ENCODE assay signal across 32 cellular contexts in genomic region chr18:80077873-80078272, GRCh38.
"Had no signal": no experiment of that assay in that cellular context is flagged by ENCODE, and none has a peak within 500 bp of the region (broad histone marks: within the 10 kb centered on the region; RNA-seq: fewer than 3 reads in every experiment).

No MANE protein-coding gene starts in this region.

- H3K4me3 Mint-ChIP-seq: naive thymus-derived CD4-positive, alpha-beta T cell; natural killer cell; nephron; neural progenitor cell; stimulated activated memory B cell treated with anti-CD40 and anti-IgM and Interleukin-4, amounts not matched to agents 10 μg/mL and 1 μg/mL and 100 μg/mL, for 72 hours; stimulated activated naive CD8-positive, alpha-beta T cell treated with anti-CD3 and anti-CD28 coated beads, Interleukin-15, Interleukin-2, amounts not matched to agents 100 ng/mL and 50 ng/mL, for 24 hours; type B pancreatic cell had no signal

- H3K4me2 ChIP-seq: neural progenitor cell, smooth muscle cell had no signal

- H3K27ac Mint-ChIP-seq: naive thymus-derived CD4-positive, alpha-beta T cell; natural killer cell; nephron; neural progenitor cell; progenitor cell of endocrine pancreas; stimulated activated memory B cell treated with anti-CD40 and anti-IgM and Interleukin-4, amounts not matched to agents 10 μg/mL and 1 μg/mL and 100 μg/mL, for 72 hours; stimulated activated naive CD8-positive, alpha-beta T cell treated with anti-CD3 and anti-CD28 coated beads, Interleukin-15, Interleukin-2, amounts not matched to agents 100 ng/mL and 50 ng/mL, for 24 hours; type B pancreatic cell had no signal

- H3K9me3 ChIP-seq: neutrophil, ovary, psoas muscle, right lobe of liver, spleen, suprapubic skin, testis, tibial artery, transverse colon, upper lobe of right lung, uterus had no signal

- H3K4me1 ChIP-seq: neural progenitor cell, parathyroid adenoma, psoas muscle, right lobe of liver, spleen, suprapubic skin, testis, tibial artery, transverse colon, upper lobe of right lung, uterus had no signal

- H3K36me3 Mint-ChIP-seq: natural killer cell; stimulated activated memory B cell treated with anti-CD40 and anti-IgM and Interleukin-4, amounts not matched to agents 10 μg/mL and 1 μg/mL and 100 μg/mL, for 72 hours had no signal

- H3K27me3 ChIP-seq: neural progenitor cell, neutrophil, ovary, right lobe of liver, spleen, suprapubic skin, testis, tibial artery, transverse colon, upper lobe of right lung, uterus had no signal

- DNase-seq: naive thymus-derived CD4-positive, alpha-beta T cell; natural killer cell; nucleus accumbens; ovary; posterior cingulate gyrus; psoas muscle; right cardiac atrium; right lobe of liver; spleen; stimulated activated CD4-positive, alpha-beta T cell treated with anti-CD3 and anti-CD28 coated beads, Interleukin-12 subunit alpha, Interleukin-12 subunit beta, amount 100 ng/mL, for 4 hours; stimulated activated CD4-positive, alpha-beta T cell treated with anti-CD3 and anti-CD28 coated beads, Interleukin-1b, Interleukin-23, amount 100 ng/mL, for 48 hours; stimulated activated CD4-positive, alpha-beta T cell treated with anti-CD3 and anti-CD28 coated beads, Interleukin-4, amount 100 ng/mL, for 1 hour; stimulated activated CD4-positive, alpha-beta T cell treated with anti-CD3 and anti-CD28 coated beads, Interleukin-4, amount 100 ng/mL, for 4 hours; stimulated activated CD8-positive, alpha-beta memory T cell treated with anti-CD3 and anti-CD28 coated beads, Interleukin-4, amount 100 ng/mL, for 48 hours; stimulated activated naive CD4-positive, alpha-beta T cell; substantia nigra; testis; tibial artery; transverse colon; upper lobe of right lung; uterus had no signal

- H3K9ac ChIP-seq: neural progenitor cell, parathyroid adenoma had no signal

- H3K9me3 Mint-ChIP-seq: natural killer cell; stimulated activated memory B cell treated with anti-CD40 and anti-IgM and Interleukin-4, amounts not matched to agents 10 μg/mL and 1 μg/mL and 100 μg/mL, for 72 hours; stimulated activated naive CD8-positive, alpha-beta T cell treated with anti-CD3 and anti-CD28 coated beads, Interleukin-15, Interleukin-2, amounts not matched to agents 100 ng/mL and 50 ng/mL, for 24 hours; type B pancreatic cell had no signal

- H3K27me3 Mint-ChIP-seq: progenitor cell of endocrine pancreas; stimulated activated naive CD8-positive, alpha-beta T cell treated with anti-CD3 and anti-CD28 coated beads, Interleukin-15, Interleukin-2, amounts not matched to agents 100 ng/mL and 50 ng/mL, for 24 hours had no signal

- ATAC-seq: naive thymus-derived CD4-positive, alpha-beta T cell; natural killer cell; psoas muscle; right cardiac atrium; right lobe of liver; stimulated activated memory B cell treated with anti-CD40 and anti-IgM and Interleukin-4, amounts not matched to agents 10 μg/mL and 1 μg/mL and 100 μg/mL, for 72 hours; upper lobe of right lung had no signal

- H3K27ac ChIP-seq: neural progenitor cell, neutrophil, ovary, parathyroid adenoma, psoas muscle, right lobe of liver, skin epidermis, spleen, suprapubic skin, testis, tibial artery, transverse colon, upper lobe of right lung, uterus had no signal

- H3K4me1 Mint-ChIP-seq: naive thymus-derived CD4-positive, alpha-beta T cell; natural killer cell; nephron; stimulated activated memory B cell treated with anti-CD40 and anti-IgM and Interleukin-4, amounts not matched to agents 10 μg/mL and 1 μg/mL and 100 μg/mL, for 72 hours had no signal

- H3K79me2 ChIP-seq: parathyroid adenoma had no signal

- H2AFZ ChIP-seq: neural progenitor cell, parathyroid adenoma had no signal
